ENCODE assay signal across 9 cellular contexts in genomic region chr11:120715239-120715638, GRCh38.
DNase-seq lines count a peak whose midpoint lies in the region; TF ChIP-seq lines count a peak whose summit lies in the region.
"Had no signal": no experiment of that assay in that cellular context is flagged by ENCODE, and none has a peak within 500 bp of the region (broad histone marks: within the 10 kb centered on the region; RNA-seq: fewer than 3 reads in every experiment).

No MANE protein-coding gene starts in this region.

- peaks cover 11% of the 10 kb centered on the region for H3K4me1 Mint-ChIP-seq in osteocyte (ENCODE audit: unreplicated experiment)

- H3K4me3 Mint-ChIP-seq in osteocyte (ENCODE audit: unreplicated experiment): peak overlapping the region; percentile 46

- peaks cover 29% of the 10 kb centered on the region for H3K27me3 Mint-ChIP-seq in osteocyte (ENCODE audit: unreplicated experiment)

- H3K27ac Mint-ChIP-seq in osteocyte (ENCODE audit: unreplicated experiment): no peak overlapping the region

- peak; percentile 36 for DNase-seq in NCI-H82 (lab: John Stamatoyannopoulos, UW)
- DNase-seq in NCI-H82 treated with DMSO at 0.1 percent for 48 hours (lab: John Stamatoyannopoulos, UW; ENCODE audit: unreplicated experiment): no peak
- DNase-seq in Kasumi-1 (lab: John Stamatoyannopoulos, UW): peak; percentile 17 to 29
- DNase-seq in cerebellar cortex (ENCODE audit: low spot score): peak; percentile 5
- DNase-seq in osteocyte (ENCODE audit: extremely low spot score, unreplicated experiment): no peak
- no peak for DNase-seq in COLO668 (lab: John Stamatoyannopoulos, UW; ENCODE audit: unreplicated experiment)
- DNase-seq in stimulated activated CD4-positive, alpha-beta T cell treated with anti-CD3 and anti-CD28 coated beads, Interleukin-15, amount 100 ng/mL, for 24 hours: no peak
- DNase-seq in mesenteric fat pad (ENCODE audit: low spot score): no peak
- DNase-seq: NCI-H1417 treated with DMSO at 0.1 percent for 48 hours had no signal

- H3K36me3 Mint-ChIP-seq in osteocyte (ENCODE audit: unreplicated experiment): no peaks in the 10 kb centered on the region

- peak; percentile 52 for TF ChIP-seq CTCF in osteocyte (IDR thresholded peaks at IDR 0.05)

- H3K9me3 Mint-ChIP-seq in osteocyte (ENCODE audit: unreplicated experiment): no peaks in the 10 kb centered on the region

Comparison
In these comparisons a context has a peak if more than half of its experiments do, and no peak if none do; other contexts are left out.
1. DNase-seq: peak in NCI-H82 (single experiment), Kasumi-1 (2 of 2) and cerebellar cortex (single experiment); none in NCI-H82 treated with DMSO at 0.1 percent for 48 hours (single experiment), osteocyte (single experiment), COLO668 (single experiment), stimulated activated CD4-positive, alpha-beta T cell treated with anti-CD3 and anti-CD28 coated beads, Interleukin-15, amount 100 ng/mL, for 24 hours (single experiment) and mesenteric fat pad (single experiment).